In the genomic region with DNA sequence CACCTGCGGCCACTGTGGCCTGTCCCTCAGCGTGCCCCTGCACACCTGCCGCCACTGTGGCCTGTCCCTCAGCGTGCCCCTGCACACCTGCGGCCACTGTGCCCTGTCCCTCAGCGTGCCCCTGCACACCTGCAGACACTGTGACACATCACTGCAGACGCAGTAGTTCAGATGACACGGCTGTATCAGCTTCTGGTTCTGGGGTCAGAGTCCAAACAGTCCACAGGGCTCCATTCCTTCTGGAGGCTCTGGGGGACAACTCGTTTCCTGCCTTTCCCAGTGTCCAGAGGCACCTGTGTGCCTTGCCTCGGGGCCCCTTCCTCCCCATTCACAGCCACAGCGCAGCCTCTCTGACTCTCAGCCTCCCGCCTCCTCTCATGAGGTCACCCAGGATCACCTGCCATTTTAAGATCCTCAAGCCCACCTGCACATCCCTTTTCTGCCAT, we compare ENCODE assay signal across 17 cellular contexts. TPM values are rescaled to one million over a fixed set of nuclear protein-coding genes. Genes with fewer than 3 reads are reported as not detected.
DNase-seq lines count a peak whose midpoint lies in the region; ATAC-seq and TF ChIP-seq lines count a peak whose summit lies in the region.
"Had no signal": no experiment of that assay in that cellular context is flagged by ENCODE, and none has a peak within 500 bp of the region (broad histone marks: within the 10 kb centered on the region; RNA-seq: fewer than 3 reads in every experiment).

No MANE protein-coding gene starts in this region.

- peaks cover 91% of the 10 kb centered on the region for H3K36me3 ChIP-seq in DND-41 (ENCODE audit: insufficient read depth, low read length)
- peaks cover 34 to 43% (median 37%) of the 10 kb centered on the region in 3 donors for H3K36me3 ChIP-seq in skeletal muscle tissue (ENCODE audit: control insufficient read depth in 3 of 3, insufficient read depth in 3 of 3, low read length in 3 of 3)

- H3K9me3 Mint-ChIP-seq in immature natural killer cell (no peaks in the 10 kb centered on the region), endothelial cell (ENCODE audit: unreplicated experiment) (no peaks in the 10 kb centered on the region)

- ATAC-seq in DND-41 (ENCODE audit: insufficient read depth, low read depth) = no peak
- no peak for ATAC-seq in T-helper 17 cell
- no peak for ATAC-seq in GM19351 (IDR thresholded peaks at IDR 0.05; ENCODE audit: unreplicated experiment)

- DNase-seq in DND-41 (no peak), T-helper 17 cell (no peak), immature natural killer cell (no peak), endothelial cell (ENCODE audit: low spot score) (no peak), GF-D8 (lab: John Stamatoyannopoulos, UW) (no peak)
- DNase-seq: activated CD8-positive, alpha-beta memory T cell treated with anti-CD3 and anti-CD28 coated beads, Interleukin-2, amount 50 U/mL, for 4 hours; Calu3; dorsolateral prefrontal cortex; NCI-H1092; NCI-H2227 treated with DMSO at 0.1 percent for 48 hours; SK-N-SH; stimulated activated CD4-positive, alpha-beta T cell treated with anti-CD3 and anti-CD28 coated beads, Interleukin-4, amount 100 ng/mL, for 24 hours; stimulated activated naive CD4-positive, alpha-beta T cell; WERI-Rb-1 had no signal

- H3K4me1 Mint-ChIP-seq in T-helper 17 cell (peaks cover 47% of the 10 kb centered on the region), immature natural killer cell (peaks cover 54 to 55% of the 10 kb centered on the region in 2 donors), endothelial cell (ENCODE audit: unreplicated experiment) (peaks cover 43% of the 10 kb centered on the region)

- H3K27me3 Mint-ChIP-seq in T-helper 17 cell (no peaks in the 10 kb centered on the region), immature natural killer cell (ENCODE audit: low read depth in 3 of 3) (peaks cover 7 to 16% (median 7%) of the 10 kb centered on the region in 3 donors), endothelial cell (ENCODE audit: unreplicated experiment) (peaks cover 17% of the 10 kb centered on the region)

- H3K27me3 ChIP-seq in DND-41 (ENCODE audit: insufficient read depth, low read length, poor library complexity) = no peaks in the 10 kb centered on the region
- no peaks in the 10 kb centered on the region for H3K27me3 ChIP-seq in skeletal muscle tissue (ENCODE audit: control insufficient read depth in 3 of 3, insufficient read depth in 3 of 3, low read length in 3 of 3)
- H3K27me3 ChIP-seq: dorsolateral prefrontal cortex, right atrium auricular region had no signal

- H3K36me3 Mint-ChIP-seq in T-helper 17 cell (ENCODE audit: low read depth) (peaks cover 5% of the 10 kb centered on the region), immature natural killer cell (peaks cover 0 to 16% (median 10%) of the 10 kb centered on the region in 3 donors), endothelial cell (ENCODE audit: low read depth, unreplicated experiment) (peaks cover 23% of the 10 kb centered on the region)

- TF ChIP-seq CTCF in DND-41 (IDR thresholded peaks at IDR 0.05; ENCODE audit: borderline replicate concordance, extremely low read depth, low read length, poor library complexity, severe bottlenecking) (no peak), endothelial cell (IDR thresholded peaks at IDR 0.05; ENCODE audit: unreplicated experiment) (no peak)

- no peak overlapping the region for H3K27ac Mint-ChIP-seq in T-helper 17 cell
- peak overlapping the region in 3 of 6 donors; percentile 29 to 97 (median 49) for H3K27ac Mint-ChIP-seq in immature natural killer cell
- no peak overlapping the region for H3K27ac Mint-ChIP-seq in endothelial cell (ENCODE audit: unreplicated experiment)

- H3K4me2 ChIP-seq in DND-41 (ENCODE audit: insufficient read depth, low read length) = peak overlapping the region; percentile 82; the same call in 1 of the 2 replicates

- H3K9ac ChIP-seq in DND-41 (ENCODE audit: low read depth, low read length) (no peak overlapping the region), skeletal muscle tissue (ENCODE audit: low read depth in 1 of 3, low read length in 3 of 3) (peak overlapping the region in 2 of 3 donors; percentile 2 to 33)
- H3K9ac ChIP-seq: SK-N-SH had no signal

- H3K79me2 ChIP-seq in DND-41 (ENCODE audit: insufficient read depth, low read length) = peaks cover 93% of the 10 kb centered on the region

- H3K9me3 ChIP-seq in DND-41 (ENCODE audit: insufficient read depth, low read length, severe bottlenecking) (no peaks in the 10 kb centered on the region), T-helper 17 cell (ENCODE audit: control insufficient read depth, low read length, poor library complexity, severe bottlenecking) (no peaks in the 10 kb centered on the region), skeletal muscle tissue (ENCODE audit: control insufficient read depth in 3 of 3, low read length in 3 of 3) (no peaks in the 10 kb centered on the region)
- H3K9me3 ChIP-seq: right atrium auricular region, SK-N-SH had no signal

- H4K20me1 ChIP-seq in DND-41 (ENCODE audit: insufficient read depth, low read length) = peaks cover 94% of the 10 kb centered on the region

- H3K27ac ChIP-seq in DND-41 (ENCODE audit: low read length) = 0 out of 2 replicates have a peak overlapping the region, but pooled peaks have one; percentile 27
- H3K27ac ChIP-seq in skeletal muscle tissue (ENCODE audit: low read depth, low read length) = no peak overlapping the region
- H3K27ac ChIP-seq: right atrium auricular region, WERI-Rb-1 had no signal

- H3K4me1 ChIP-seq in DND-41 (ENCODE audit: insufficient read depth, low read length) (peaks cover 47% of the 10 kb centered on the region), skeletal muscle tissue (ENCODE audit: control insufficient read depth in 3 of 3, insufficient read depth in 3 of 3, low read length in 3 of 3) (peaks cover 60 to 74% (median 71%) of the 10 kb centered on the region in 3 donors)

- no peak overlapping the region for H2AFZ ChIP-seq in DND-41 (ENCODE audit: low read depth, low read length)

- peak overlapping the region; percentile 67 for H3K4me3 Mint-ChIP-seq in T-helper 17 cell
- peak overlapping the region in 3 of 5 donors; percentile 6 to 91 (median 38) for H3K4me3 Mint-ChIP-seq in immature natural killer cell
- H3K4me3 Mint-ChIP-seq in endothelial cell (ENCODE audit: unreplicated experiment) = no peak overlapping the region

- no peak overlapping the region for H3K4me3 ChIP-seq in DND-41 (ENCODE audit: low read depth in 1 of 2, low read length in 2 of 2)
- no peak overlapping the region for H3K4me3 ChIP-seq in skeletal muscle tissue (ENCODE audit: low read length in 3 of 3)
- H3K4me3 ChIP-seq: right atrium auricular region had no signal

RNA-seq across cellular contexts. Expression of a gene that starts 5.5 kb away (rescaled TPM):
- total RNA-seq in T-helper 17 cell (100 to 1,000 TPM; 119 to 135 TPM), skeletal muscle tissue (37.6 TPM), endothelial cell (ENCODE audit: unreplicated experiment) (137 TPM)
- polyA plus RNA-seq in immature natural killer cell = 10 to 100 TPM in 2 of 3 donors, 1 to 10 TPM in 1; 6.2 to 40.9 (median 11.1) TPM

RNA-seq across cellular contexts. Expression of a gene that starts 6.0 kb away (rescaled TPM):
- 10 to 100 TPM; 38.6 to 40.2 TPM for total RNA-seq in T-helper 17 cell
- polyA plus RNA-seq in immature natural killer cell = 100 to 1,000 TPM; 115 to 148 (median 117) TPM
- 63.2 TPM for total RNA-seq in skeletal muscle tissue
- total RNA-seq in endothelial cell (ENCODE audit: unreplicated experiment) = 126 TPM

RNA-seq across cellular contexts. Expression of a gene that starts 7.0 kb away (rescaled TPM):
- total RNA-seq in T-helper 17 cell (1 to 10 TPM in 1 of 2 donors, under 1 TPM in 1; 0.50 to 2.7 TPM), skeletal muscle tissue (0.52 TPM), endothelial cell (ENCODE audit: unreplicated experiment) (5.6 TPM)
- not detected for polyA plus RNA-seq in immature natural killer cell

RNA-seq across cellular contexts. Expression of a gene that starts 14.1 kb away (rescaled TPM):
- total RNA-seq in T-helper 17 cell (1 to 10 TPM in 1 of 2 donors, under 1 TPM in 1; 0.55 to 1.0 TPM), skeletal muscle tissue (79.3 TPM), endothelial cell (ENCODE audit: unreplicated experiment) (not detected)
- under 1 TPM in 1 of 3 donors, not detected in 2; 0.94 TPM for polyA plus RNA-seq in immature natural killer cell

RNA-seq across cellular contexts. Expression of a gene that starts 39.9 kb away (rescaled TPM):
- total RNA-seq in T-helper 17 cell = not detected
- 10 to 100 TPM in 1 of 3 donors, 1 to 10 TPM in 1, under 1 TPM in 1; 0.96 to 10.8 (median 2.5) TPM for polyA plus RNA-seq in immature natural killer cell
- not detected for total RNA-seq in skeletal muscle tissue
- 0.97 TPM for total RNA-seq in endothelial cell (ENCODE audit: unreplicated experiment)
- total RNA-seq: Calu3 had no signal
- polyA plus RNA-seq: SK-N-SH had no signal
